In the genomic region with DNA sequence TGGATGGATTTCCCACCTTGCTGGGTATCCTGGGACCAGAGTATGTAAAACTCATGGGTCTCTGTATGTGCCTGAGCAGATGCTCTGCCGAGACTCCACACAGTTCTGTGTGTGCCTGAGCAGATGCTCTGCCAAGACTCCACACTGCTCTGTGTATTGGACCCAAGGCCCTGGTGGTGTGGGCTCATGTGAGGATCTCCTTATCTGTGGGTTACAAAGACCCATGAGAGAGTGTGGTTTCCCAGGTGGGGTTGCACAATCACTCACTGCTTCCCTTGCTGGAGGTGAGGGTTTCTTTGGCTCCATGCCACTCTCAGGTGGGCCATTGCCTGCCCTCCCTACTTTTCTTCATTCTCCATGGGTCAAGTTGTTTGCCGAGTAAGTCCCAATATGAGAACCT, we compare ENCODE assay signal across 32 cellular contexts.
"Had no signal": no experiment of that assay in that cellular context is flagged by ENCODE, and none has a peak within 500 bp of the region (broad histone marks: within the 10 kb centered on the region; RNA-seq: fewer than 3 reads in every experiment).

No MANE protein-coding gene starts in this region.

- H3K36me3 ChIP-seq: neural progenitor cell, neutrophil, ovary, spleen, suprapubic skin, tibial artery, upper lobe of right lung, uterus had no signal

- H3K27me3 Mint-ChIP-seq: progenitor cell of endocrine pancreas had no signal

- H3K9me3 ChIP-seq: neutrophil, ovary, psoas muscle, suprapubic skin, testis, upper lobe of right lung, uterus had no signal

- H3K27me3 ChIP-seq: neural progenitor cell, ovary, suprapubic skin, testis, upper lobe of right lung, uterus had no signal

- H3K9ac ChIP-seq: neural progenitor cell, parathyroid adenoma had no signal

- H3K27ac Mint-ChIP-seq: natural killer cell; nephron; neural progenitor cell; progenitor cell of endocrine pancreas; stimulated activated memory B cell treated with anti-CD40 and anti-IgM and Interleukin-4, amounts not matched to agents 10 μg/mL and 1 μg/mL and 100 μg/mL, for 72 hours; stimulated activated naive CD8-positive, alpha-beta T cell treated with anti-CD3 and anti-CD28 coated beads, Interleukin-15, amount 100 ng/mL, for 72 hours; type B pancreatic cell had no signal

- H3K4me3 Mint-ChIP-seq: naive B cell; natural killer cell; nephron; neural progenitor cell; stimulated activated memory B cell treated with anti-CD40 and anti-IgM and Interleukin-4, amounts not matched to agents 10 μg/mL and 1 μg/mL and 100 μg/mL, for 72 hours; stimulated activated naive CD8-positive, alpha-beta T cell treated with anti-CD3 and anti-CD28 coated beads, Interleukin-15, amount 100 ng/mL, for 72 hours; type B pancreatic cell had no signal

- H3K4me1 ChIP-seq: parathyroid adenoma, psoas muscle, spleen, suprapubic skin, testis, tibial artery, upper lobe of right lung, uterus had no signal

- DNase-seq: naive B cell; natural killer cell; nucleus accumbens; ovary; posterior cingulate gyrus; psoas muscle; right cardiac atrium; spleen; stimulated activated CD4-positive, alpha-beta T cell treated with anti-CD3 and anti-CD28 coated beads, Interleukin-12 subunit alpha, Interleukin-12 subunit beta, amount 100 ng/mL, for 4 hours; stimulated activated CD4-positive, alpha-beta T cell treated with anti-CD3 and anti-CD28 coated beads, Interleukin-1b, Interleukin-23, amount 100 ng/mL, for 48 hours; stimulated activated CD4-positive, alpha-beta T cell treated with anti-CD3 and anti-CD28 coated beads, Interleukin-4, amount 100 ng/mL, for 1 hour; stimulated activated CD4-positive, alpha-beta T cell treated with anti-CD3 and anti-CD28 coated beads, Interleukin-4, amount 100 ng/mL, for 4 hours; stimulated activated CD8-positive, alpha-beta memory T cell treated with anti-CD3 and anti-CD28 coated beads, Interleukin-4, amount 100 ng/mL, for 48 hours; stimulated activated naive CD4-positive, alpha-beta T cell; stimulated activated naive CD8-positive, alpha-beta T cell treated with anti-CD3 and anti-CD28 coated beads, Interleukin-15, amount 100 ng/mL, for 72 hours; stimulated activated naive CD8-positive, alpha-beta T cell treated with anti-CD3 and anti-CD28 coated beads, Interleukin-15, Interleukin-2, amounts not matched to agents 100 U/mL and 50 U/mL, for 24 hours; substantia nigra; testis; tibial artery; upper lobe of right lung; uterus had no signal

- H2AFZ ChIP-seq: neural progenitor cell, parathyroid adenoma had no signal

- H3K4me3 ChIP-seq: neural progenitor cell, ovary, psoas muscle, skin epidermis, smooth muscle cell, spleen, suprapubic skin, testis, tibial artery, upper lobe of right lung, uterus had no signal

- H3K4me2 ChIP-seq: neural progenitor cell, smooth muscle cell had no signal

- H3K4me1 Mint-ChIP-seq: naive B cell; natural killer cell; nephron; neural progenitor cell; stimulated activated memory B cell treated with anti-CD40 and anti-IgM and Interleukin-4, amounts not matched to agents 10 μg/mL and 1 μg/mL and 100 μg/mL, for 72 hours; stimulated activated naive CD8-positive, alpha-beta T cell treated with anti-CD3 and anti-CD28 coated beads, Interleukin-15, amount 100 ng/mL, for 72 hours had no signal

- H3K27ac ChIP-seq: neural progenitor cell, neutrophil, ovary, parathyroid adenoma, psoas muscle, skin epidermis, spleen, suprapubic skin, testis, tibial artery, upper lobe of right lung, uterus had no signal

- H3K36me3 Mint-ChIP-seq: naive B cell; neural progenitor cell; stimulated activated memory B cell treated with anti-CD40 and anti-IgM and Interleukin-4, amounts not matched to agents 10 μg/mL and 1 μg/mL and 100 μg/mL, for 72 hours; type B pancreatic cell had no signal

- ATAC-seq: natural killer cell; psoas muscle; right cardiac atrium; sciatic nerve; stimulated activated memory B cell treated with anti-CD40 and anti-IgM and Interleukin-4, amounts not matched to agents 10 μg/mL and 1 μg/mL and 100 μg/mL, for 72 hours; stimulated activated naive CD8-positive, alpha-beta T cell treated with anti-CD3 and anti-CD28 coated beads, Interleukin-15, amount 100 ng/mL, for 72 hours; stimulated activated naive CD8-positive, alpha-beta T cell treated with anti-CD3 and anti-CD28 coated beads, Interleukin-15, Interleukin-2, amounts not matched to agents 100 U/mL and 50 U/mL, for 24 hours; upper lobe of right lung had no signal
